20 cellular contexts compared by ENCODE assay signal in genomic region chr6:33755070-33755869, GRCh38. TPM values are rescaled to one million over a fixed set of nuclear protein-coding genes. Genes with fewer than 3 reads are reported as not detected.
DNase-seq lines count a peak whose midpoint lies in the region; ATAC-seq and TF ChIP-seq lines count a peak whose summit lies in the region.
"Had no signal": no experiment of that assay in that cellular context is flagged by ENCODE, and none has a peak within 500 bp of the region (broad histone marks: within the 10 kb centered on the region; RNA-seq: fewer than 3 reads in every experiment).

No MANE protein-coding gene starts in this region.

- no peaks in the 10 kb centered on the region for H3K36me3 ChIP-seq in vagina
- H3K36me3 ChIP-seq: neutrophil had no signal

- peaks cover 24% of the 10 kb centered on the region for H3K4me1 ChIP-seq in vagina

- no peak for TF ChIP-seq POLR2A in vagina (IDR thresholded peaks at IDR 0.05)

- TF ChIP-seq CTCF in vagina (IDR thresholded peaks at IDR 0.05), result no peak

- in situ Hi-C loops in Caki2 (cut with HindIII; ENCODE audit: low pct_unique_long_range_greater_than_20kb, low sequenced_read_pairs), result no loop called here

- H3K27me3 ChIP-seq in vagina, result no peaks in the 10 kb centered on the region
- H3K27me3 ChIP-seq: neutrophil had no signal

- H3K4me3 ChIP-seq in vagina, result no peak overlapping the region
- H3K4me3 ChIP-seq: GM23338 had no signal

- no peak overlapping the region for H3K27ac ChIP-seq in vagina
- H3K27ac ChIP-seq: neutrophil had no signal

- DNase-seq in Caki2 (ENCODE audit: low read depth) (peak; percentile 73), NCI-H128 (lab: John Stamatoyannopoulos, UW; ENCODE audit: unreplicated experiment) (peak; percentile 44), NCI-H510A (lab: John Stamatoyannopoulos, UW) (peak; percentile 95), left kidney (ENCODE audit: low read depth, low spot score) (peak; percentile 77), vagina (ENCODE audit: extremely low spot score in 2 of 2) (no peak), nucleus accumbens (lab: John Stamatoyannopoulos, UW) (no peak)
- DNase-seq in stimulated activated CD4-positive, alpha-beta T cell treated with anti-CD3 and anti-CD28 coated beads, Interleukin-1b, Interleukin-23, amount 100 ng/mL, for 48 hours, result no peak
- DNase-seq: activated CD4-positive, alpha-beta T cell treated with anti-CD3 and anti-CD28 coated beads for 1 hour; activated CD8-positive, alpha-beta memory T cell treated with anti-CD3 and anti-CD28 coated beads, Interleukin-2, amount 50 U/mL, for 4 hours; activated naive CD4-positive, alpha-beta T cell treated with Interleukin-2 at 50 U/mL for 16 hours; EL; stimulated activated CD4-positive, alpha-beta T cell treated with anti-CD3 and anti-CD28 coated beads, Interleukin-2, amount 100 ng/mL, for 48 hours; stimulated activated CD8-positive, alpha-beta memory T cell treated with anti-CD3 and anti-CD28 coated beads, Interleukin-4, amount 100 ng/mL, for 48 hours; T-helper 2 cell had no signal

- intact Hi-C loops in vagina (cut with DNase I), result no loop called here

- H3K9me3 ChIP-seq in vagina, result no peaks in the 10 kb centered on the region
- H3K9me3 ChIP-seq: neutrophil had no signal

- no peak for ATAC-seq in HG03025 (IDR thresholded peaks at IDR 0.05; ENCODE audit: low FRiP score, unreplicated experiment)
- ATAC-seq: GM23338, sciatic nerve had no signal

RNA-seq across cellular contexts. Expression of gene IP6K3, which starts 8.6 kb away (rescaled TPM):
- 0.07 and 0.12 TPM in 2 replicates for total RNA-seq in Caki2 (2014; rRNA removed; shearing (Covaris generic); ENCODE audit: low replicate concordance)
- total RNA-seq in vagina, result 1.5 TPM
- total RNA-seq: glomerular endothelial cell had no signal

RNA-seq across cellular contexts. Expression of gene LEMD2, which starts 33.7 kb away (rescaled TPM):
- total RNA-seq in Caki2 (2014; rRNA removed; shearing (Covaris generic); ENCODE audit: low replicate concordance), result 150 and 167 TPM in 2 replicates
- total RNA-seq in vagina, result 55.5 TPM

RNA-seq across cellular contexts. Expression of gene UQCC2, which starts 43.8 kb away (rescaled TPM):
- total RNA-seq in Caki2 (2014; rRNA removed; shearing (Covaris generic); ENCODE audit: low replicate concordance), result 41.7 and 68.5 TPM in 2 replicates
- total RNA-seq in vagina, result 16.2 TPM

RNA-seq across cellular contexts. Expression of gene MLN, which starts 48.5 kb away (rescaled TPM):
- total RNA-seq in Caki2 (2014; rRNA removed; shearing (Covaris generic); ENCODE audit: low replicate concordance), result not detected in 2 replicates
- not detected for total RNA-seq in vagina
- total RNA-seq: epithelial cell of proximal tubule, glomerular endothelial cell, GM23338, sciatic nerve had no signal

Comparison
In these comparisons a context has a peak if more than half of its experiments do, and no peak if none do; other contexts are left out.
1. DNase-seq: peak in Caki2 (single experiment), NCI-H128 (single experiment), NCI-H510A (single experiment) and left kidney (single experiment); none in vagina (0 of 2), nucleus accumbens (0 of 56) and stimulated activated CD4-positive, alpha-beta T cell treated with anti-CD3 and anti-CD28 coated beads, Interleukin-1b, Interleukin-23, amount 100 ng/mL, for 48 hours (single experiment).